ENCODE assay signal across 2 cellular contexts in the genomic region with DNA sequence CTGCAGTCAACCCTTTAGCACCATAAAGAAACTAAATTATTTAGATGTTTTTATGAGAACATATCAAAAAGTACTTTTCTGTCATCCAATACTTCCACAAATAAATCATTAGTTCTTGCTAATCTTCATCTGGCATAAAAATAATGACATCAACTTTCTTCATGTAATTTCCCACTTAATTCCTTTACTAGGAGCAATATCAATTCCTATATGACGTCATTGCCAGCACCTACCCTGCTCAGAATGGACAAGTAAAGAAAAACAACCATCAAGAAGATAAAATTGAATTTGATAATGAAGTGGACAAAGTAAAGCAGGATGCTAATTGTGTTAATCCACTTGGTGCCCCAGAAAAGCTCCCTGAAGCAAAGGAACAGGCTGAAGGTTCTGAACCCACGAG.
TF ChIP-seq lines count a peak whose summit lies in the region.

No MANE protein-coding gene starts in this region.

TF ChIP-seq in SK-N-SH, 30 proteins besides CTCF, POLR2A, EP300 and RAD21:
- TF ChIP-seq FOSL2 (IDR thresholded peaks at IDR 0.05; ENCODE audit: borderline replicate concordance, low read depth) (no peak), TCF12 (IDR thresholded peaks at IDR 0.05) (no peak), MXI1 (IDR thresholded peaks at IDR 0.05; ENCODE audit: low read depth, low read length) (no peak), POLR2AphosphoS5 (IDR thresholded peaks at IDR 0.05; ENCODE audit: low read depth, low read length) (no peak), JUND (IDR thresholded peaks at IDR 0.05) (no peak), TAF1 (IDR thresholded peaks at IDR 0.05; ENCODE audit: borderline replicate concordance, low read depth, low read length) (no peak)
TF ChIP-seq in SK-N-SH: peak in this region for 0.

TF ChIP-seq in SK-N-SH treated with all-trans-retinoic acid at 6 μM for 48 hours, 23 proteins besides CTCF, POLR2A, EP300 and RAD21:
- TF ChIP-seq ISL1 (CRISPR knock-in tag; IDR thresholded peaks at IDR 0.05) (no peak), ZFP30 (CRISPR knock-in tag; IDR thresholded peaks at IDR 0.05) (no peak), GLIS3 (CRISPR knock-in tag; IDR thresholded peaks at IDR 0.05) (no peak), SNAI2 (CRISPR knock-in tag; IDR thresholded peaks at IDR 0.05) (no peak), ZNF8 (CRISPR knock-in tag; IDR thresholded peaks at IDR 0.05) (no peak), PPARA (CRISPR knock-in tag; IDR thresholded peaks at IDR 0.05; ENCODE audit: borderline replicate concordance) (no peak), TCF4 (CRISPR knock-in tag; IDR thresholded peaks at IDR 0.05; ENCODE audit: borderline replicate concordance) (no peak), BACH2 (CRISPR knock-in tag; IDR thresholded peaks at IDR 0.05; ENCODE audit: borderline replicate concordance) (no peak), ESRRG (CRISPR knock-in tag; IDR thresholded peaks at IDR 0.05) (no peak), ARNTL (CRISPR knock-in tag; IDR thresholded peaks at IDR 0.05; ENCODE audit: borderline replicate concordance, low read depth) (no peak), TOX (CRISPR knock-in tag; IDR thresholded peaks at IDR 0.05; ENCODE audit: borderline replicate concordance) (no peak), ZNF565 (CRISPR knock-in tag; conservative IDR thresholded peaks at IDR 0.05; ENCODE audit: low read depth) (no peak), OSR1 (CRISPR knock-in tag; IDR thresholded peaks at IDR 0.05) (no peak), RARB (CRISPR knock-in tag; IDR thresholded peaks at IDR 0.05) (no peak)
- TF ChIP-seq, protein P1, sequence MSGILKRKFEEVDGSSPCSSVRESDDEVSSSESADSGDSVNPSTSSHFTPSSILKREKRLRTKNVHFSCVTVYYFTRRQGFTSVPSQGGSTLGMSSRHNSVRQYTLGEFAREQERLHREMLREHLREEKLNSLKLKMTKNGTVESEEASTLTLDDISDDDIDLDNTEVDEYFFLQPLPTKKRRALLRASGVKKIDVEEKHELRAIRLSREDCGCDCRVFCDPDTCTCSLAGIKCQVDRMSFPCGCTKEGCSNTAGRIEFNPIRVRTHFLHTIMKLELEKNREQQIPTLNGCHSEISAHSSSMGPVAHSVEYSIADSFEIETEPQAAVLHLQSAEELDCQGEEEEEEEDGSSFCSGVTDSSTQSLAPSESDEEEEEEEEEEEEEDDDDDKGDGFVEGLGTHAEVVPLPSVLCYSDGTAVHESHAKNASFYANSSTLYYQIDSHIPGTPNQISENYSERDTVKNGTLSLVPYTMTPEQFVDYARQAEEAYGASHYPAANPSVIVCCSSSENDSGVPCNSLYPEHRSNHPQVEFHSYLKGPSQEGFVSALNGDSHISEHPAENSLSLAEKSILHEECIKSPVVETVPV (CRISPR knock-in tag; IDR thresholded peaks at IDR 0.05): no peak
- TF ChIP-seq, protein P2, sequence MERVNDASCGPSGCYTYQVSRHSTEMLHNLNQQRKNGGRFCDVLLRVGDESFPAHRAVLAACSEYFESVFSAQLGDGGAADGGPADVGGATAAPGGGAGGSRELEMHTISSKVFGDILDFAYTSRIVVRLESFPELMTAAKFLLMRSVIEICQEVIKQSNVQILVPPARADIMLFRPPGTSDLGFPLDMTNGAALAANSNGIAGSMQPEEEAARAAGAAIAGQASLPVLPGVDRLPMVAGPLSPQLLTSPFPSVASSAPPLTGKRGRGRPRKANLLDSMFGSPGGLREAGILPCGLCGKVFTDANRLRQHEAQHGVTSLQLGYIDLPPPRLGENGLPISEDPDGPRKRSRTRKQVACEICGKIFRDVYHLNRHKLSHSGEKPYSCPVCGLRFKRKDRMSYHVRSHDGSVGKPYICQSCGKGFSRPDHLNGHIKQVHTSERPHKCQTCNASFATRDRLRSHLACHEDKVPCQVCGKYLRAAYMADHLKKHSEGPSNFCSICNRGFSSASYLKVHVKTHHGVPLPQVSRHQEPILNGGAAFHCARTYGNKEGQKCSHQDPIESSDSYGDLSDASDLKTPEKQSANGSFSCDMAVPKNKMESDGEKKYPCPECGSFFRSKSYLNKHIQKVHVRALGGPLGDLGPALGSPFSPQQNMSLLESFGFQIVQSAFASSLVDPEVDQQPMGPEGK (CRISPR knock-in tag; IDR thresholded peaks at IDR 0.05; ENCODE audit: borderline replicate concordance): no peak
- TF ChIP-seq, protein P3, sequence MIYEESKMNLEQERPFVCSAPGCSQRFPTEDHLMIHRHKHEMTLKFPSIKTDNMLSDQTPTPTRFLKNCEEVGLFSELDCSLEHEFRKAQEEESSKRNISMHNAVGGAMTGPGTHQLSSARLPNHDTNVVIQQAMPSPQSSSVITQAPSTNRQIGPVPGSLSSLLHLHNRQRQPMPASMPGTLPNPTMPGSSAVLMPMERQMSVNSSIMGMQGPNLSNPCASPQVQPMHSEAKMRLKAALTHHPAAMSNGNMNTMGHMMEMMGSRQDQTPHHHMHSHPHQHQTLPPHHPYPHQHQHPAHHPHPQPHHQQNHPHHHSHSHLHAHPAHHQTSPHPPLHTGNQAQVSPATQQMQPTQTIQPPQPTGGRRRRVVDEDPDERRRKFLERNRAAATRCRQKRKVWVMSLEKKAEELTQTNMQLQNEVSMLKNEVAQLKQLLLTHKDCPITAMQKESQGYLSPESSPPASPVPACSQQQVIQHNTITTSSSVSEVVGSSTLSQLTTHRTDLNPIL (CRISPR knock-in tag; IDR thresholded peaks at IDR 0.05; ENCODE audit: low read depth): no peak
